Comparison of ENCODE assay signal across 1 cellular context in genomic region chr5:177468329-177469058, GRCh38.
TF ChIP-seq lines count a peak whose summit lies in the region.

No MANE protein-coding gene starts in this region.

TF ChIP-seq in SK-N-SH, 30 proteins besides CTCF, POLR2A, EP300 and RAD21 (continued from another document):
- TF ChIP-seq PBX3 (IDR thresholded peaks at IDR 0.05) = no peak
- no peak for TF ChIP-seq YY1 (IDR thresholded peaks at IDR 0.05; ENCODE audit: low read depth)
- no peak for TF ChIP-seq RCOR1 (IDR thresholded peaks at IDR 0.05; ENCODE audit: low read length)
- TF ChIP-seq FOXJ3 (CRISPR knock-in tag; IDR thresholded peaks at IDR 0.05) = no peak
- TF ChIP-seq, protein P1, sequence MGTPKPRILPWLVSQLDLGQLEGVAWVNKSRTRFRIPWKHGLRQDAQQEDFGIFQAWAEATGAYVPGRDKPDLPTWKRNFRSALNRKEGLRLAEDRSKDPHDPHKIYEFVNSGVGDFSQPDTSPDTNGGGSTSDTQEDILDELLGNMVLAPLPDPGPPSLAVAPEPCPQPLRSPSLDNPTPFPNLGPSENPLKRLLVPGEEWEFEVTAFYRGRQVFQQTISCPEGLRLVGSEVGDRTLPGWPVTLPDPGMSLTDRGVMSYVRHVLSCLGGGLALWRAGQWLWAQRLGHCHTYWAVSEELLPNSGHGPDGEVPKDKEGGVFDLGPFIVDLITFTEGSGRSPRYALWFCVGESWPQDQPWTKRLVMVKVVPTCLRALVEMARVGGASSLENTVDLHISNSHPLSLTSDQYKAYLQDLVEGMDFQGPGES (IDR thresholded peaks at IDR 0.05; ENCODE audit: low read depth, low read length) = no peak
- no peak for TF ChIP-seq RXRA (IDR thresholded peaks at IDR 0.05; ENCODE audit: borderline replicate concordance, low read depth)
